ENCODE assay signal across 22 cellular contexts in genomic region chr6:161255518-161255917, GRCh38.
"Had no signal": no experiment of that assay in that cellular context is flagged by ENCODE, and none has a peak within 500 bp of the region (broad histone marks: within the 10 kb centered on the region; RNA-seq: fewer than 3 reads in every experiment).

No MANE protein-coding gene starts in this region.

- H3K4me1 ChIP-seq: left lung, lower lobe of right lung, parathyroid adenoma, uterus had no signal

- H3K4me3 ChIP-seq: heart left ventricle, left lung, lower lobe of right lung, mucosa of descending colon, thoracic aorta, uterus had no signal

- H3K27ac Mint-ChIP-seq: activated CD4-positive, alpha-beta memory T cell treated with anti-CD3 and anti-CD28 coated beads, Interleukin-2, amount 10 ng/mL, durations not matched to agents 7 days and 5 days; activated CD4-positive, alpha-beta T cell treated with anti-CD3 and anti-CD28 coated beads, Interleukin-2, amount 10 ng/mL, durations not matched to agents 24 days and 14 days; activated naive CD4-positive, alpha-beta T cell treated with anti-CD3 and anti-CD28 coated beads, Interleukin-2, amount 10 ng/mL, durations not matched to agents 7 days and 5 days; activated naive CD8-positive, alpha-beta T cell treated with anti-CD3 and anti-CD28 coated beads, Interleukin-2, amount 10 ng/mL, durations not matched to agents 7 days and 5 days; activated T-cell treated with anti-CD3 and anti-CD28 coated beads, Interleukin-2, amount 50 U/mL, for 24 hours; T-cell; type B pancreatic cell had no signal

- H3K79me2 ChIP-seq: parathyroid adenoma had no signal

- ATAC-seq: esophagus mucosa, lower lobe of right lung, mucosa of descending colon, T-cell had no signal

- H3K9ac ChIP-seq: parathyroid adenoma had no signal

- H3K4me1 Mint-ChIP-seq: activated naive CD4-positive, alpha-beta T cell treated with anti-CD3 and anti-CD28 coated beads, Interleukin-2, amount 10 ng/mL, durations not matched to agents 7 days and 5 days had no signal

- H3K27ac ChIP-seq: brain microvascular endothelial cell, left lung, lower lobe of right lung, parathyroid adenoma, thoracic aorta, uterus had no signal

- H3K9me3 Mint-ChIP-seq: activated CD4-positive, alpha-beta memory T cell treated with anti-CD3 and anti-CD28 coated beads, Interleukin-2, amount 10 ng/mL, durations not matched to agents 7 days and 5 days; activated CD4-positive, alpha-beta T cell treated with anti-CD3 and anti-CD28 coated beads, Interleukin-2, amount 10 ng/mL, durations not matched to agents 24 days and 14 days; activated naive CD4-positive, alpha-beta T cell treated with anti-CD3 and anti-CD28 coated beads, Interleukin-2, amount 10 ng/mL, durations not matched to agents 7 days and 5 days; activated naive CD8-positive, alpha-beta T cell treated with anti-CD3 and anti-CD28 coated beads, Interleukin-2, amount 10 ng/mL, durations not matched to agents 7 days and 5 days; activated T-cell treated with anti-CD3 and anti-CD28 coated beads, Interleukin-2, amount 50 U/mL, for 24 hours; T-cell; type B pancreatic cell had no signal

- H3K27me3 ChIP-seq: brain microvascular endothelial cell, heart left ventricle, left lung, uterus had no signal

- H2AFZ ChIP-seq: parathyroid adenoma had no signal

- H3K9me3 ChIP-seq: heart left ventricle, left lung, lower lobe of right lung, mucosa of descending colon, thoracic aorta, uterus had no signal

- H3K4me3 Mint-ChIP-seq: activated CD4-positive, alpha-beta memory T cell treated with anti-CD3 and anti-CD28 coated beads, Interleukin-2, amount 10 ng/mL, durations not matched to agents 7 days and 5 days; activated CD4-positive, alpha-beta T cell treated with anti-CD3 and anti-CD28 coated beads, Interleukin-2, amount 10 ng/mL, durations not matched to agents 24 days and 14 days; activated naive CD4-positive, alpha-beta T cell treated with anti-CD3 and anti-CD28 coated beads, Interleukin-2, amount 10 ng/mL, durations not matched to agents 7 days and 5 days; activated naive CD8-positive, alpha-beta T cell treated with anti-CD3 and anti-CD28 coated beads, Interleukin-2, amount 10 ng/mL, durations not matched to agents 7 days and 5 days; activated T-cell treated with anti-CD3 and anti-CD28 coated beads, Interleukin-2, amount 50 U/mL, for 24 hours; T-cell; type B pancreatic cell had no signal

- H3K36me3 ChIP-seq: heart left ventricle, lower lobe of right lung, thoracic aorta, uterus had no signal

- H3K27me3 Mint-ChIP-seq: activated CD4-positive, alpha-beta memory T cell treated with anti-CD3 and anti-CD28 coated beads, Interleukin-2, amount 10 ng/mL, durations not matched to agents 7 days and 5 days; activated CD4-positive, alpha-beta T cell treated with anti-CD3 and anti-CD28 coated beads, Interleukin-2, amount 10 ng/mL, durations not matched to agents 24 days and 14 days; activated naive CD4-positive, alpha-beta T cell treated with anti-CD3 and anti-CD28 coated beads, Interleukin-2, amount 10 ng/mL, durations not matched to agents 7 days and 5 days; activated naive CD8-positive, alpha-beta T cell treated with anti-CD3 and anti-CD28 coated beads, Interleukin-2, amount 10 ng/mL, durations not matched to agents 7 days and 5 days; activated T-cell treated with anti-CD3 and anti-CD28 coated beads, Interleukin-2, amount 50 U/mL, for 24 hours; T-cell; type B pancreatic cell had no signal

- DNase-seq: activated CD4-positive, alpha-beta memory T cell treated with anti-CD3 and anti-CD28 coated beads, Interleukin-2, amount 10 ng/mL, durations not matched to agents 7 days and 5 days; activated CD4-positive, alpha-beta T cell treated with anti-CD3 and anti-CD28 coated beads, Interleukin-2, amount 10 ng/mL, durations not matched to agents 24 days and 14 days; activated CD4-positive, CD25-positive, alpha-beta regulatory T cell treated with anti-CD3 and anti-CD28 coated beads, Interleukin-2, amount 50 U/mL, for 72 hours; activated CD8-positive, alpha-beta memory T cell treated with anti-CD3 and anti-CD28 coated beads, Interleukin-2, amount 50 U/mL, for 48 hours; activated gamma-delta T cell; activated naive CD4-positive, alpha-beta T cell treated with anti-CD3 and anti-CD28 coated beads, Interleukin-2, amount 10 ng/mL, durations not matched to agents 7 days and 5 days; activated naive CD8-positive, alpha-beta T cell treated with anti-CD3 and anti-CD28 coated beads, Interleukin-2, amount 10 ng/mL, durations not matched to agents 7 days and 5 days; activated T-cell treated with anti-CD3 and anti-CD28 coated beads, Interleukin-2, amount 50 U/mL, for 24 hours; brain microvascular endothelial cell; cortex of kidney; heart left ventricle; left lung; lower lobe of right lung; mucosa of descending colon; stimulated activated CD4-positive, alpha-beta T cell treated with anti-CD3 and anti-CD28 coated beads, Interleukin-2, amount 100 ng/mL, for 48 hours; stimulated activated naive CD4-positive, alpha-beta T cell treated with Interleukin-2 at 50 U/mL for 16 hours; T-cell; uterus had no signal

- H3K36me3 Mint-ChIP-seq: activated naive CD4-positive, alpha-beta T cell treated with anti-CD3 and anti-CD28 coated beads, Interleukin-2, amount 10 ng/mL, durations not matched to agents 7 days and 5 days; activated naive CD8-positive, alpha-beta T cell treated with anti-CD3 and anti-CD28 coated beads, Interleukin-2, amount 10 ng/mL, durations not matched to agents 7 days and 5 days had no signal
